In genomic region chr7:388961-389701, GRCh38 we compare ENCODE assay signal across 28 cellular contexts.
DNase-seq lines count a peak whose midpoint lies in the region; ATAC-seq and TF ChIP-seq lines count a peak whose summit lies in the region.
"Had no signal": no experiment of that assay in that cellular context is flagged by ENCODE, and none has a peak within 500 bp of the region (broad histone marks: within the 10 kb centered on the region; RNA-seq: fewer than 3 reads in every experiment).

No MANE protein-coding gene starts in this region.

- TF ChIP-seq POLR2A in suprapubic skin (IDR thresholded peaks at IDR 0.05): no peak

- no peak for ATAC-seq in activated CD4-positive, CD25-positive, alpha-beta regulatory T cell treated with anti-CD3 and anti-CD28 coated beads, Interleukin-2, amount 50 U/mL, for 24 hours
- ATAC-seq in activated CD8-positive, alpha-beta T cell treated with anti-CD3 and anti-CD28 coated beads, Interleukin-2, amount 10 ng/mL, durations not matched to agents 7 days and 5 days: no peak
- ATAC-seq: stimulated activated naive B cell treated with anti-CD40 and anti-IgM and Interleukin-4, amounts not matched to agents 10 μg/mL and 1 μg/mL and 100 μg/mL, for 72 hours had no signal

- peaks cover 3% of the 10 kb centered on the region for H3K36me3 Mint-ChIP-seq in activated CD8-positive, alpha-beta T cell treated with anti-CD3 and anti-CD28 coated beads, Interleukin-2, amount 10 ng/mL, durations not matched to agents 7 days and 5 days (ENCODE audit: low read depth)

- CTCF ChIA-PET in activated CD8-positive, alpha-beta T cell treated with anti-CD3 and anti-CD28 coated beads, Interleukin-2, amount 10 ng/mL, durations not matched to agents 7 days and 5 days (lab: Charles Lee): no interaction called here

- DNase-seq in activated CD4-positive, CD25-positive, alpha-beta regulatory T cell treated with anti-CD3 and anti-CD28 coated beads, Interleukin-2, amount 50 U/mL, for 72 hours: peak; percentile 20
- peak; percentile 17 for DNase-seq in GM13977 (ENCODE audit: low spot score)
- DNase-seq in iPS-NIHi11 (ENCODE audit: low spot score): peak; percentile 6
- peak; percentile 58 to 63 for DNase-seq in suprapubic skin (ENCODE audit: low spot score in 2 of 2)
- DNase-seq in stimulated activated naive CD4-positive, alpha-beta T cell (lab: John Stamatoyannopoulos, UW): no peak
- DNase-seq in activated CD8-positive, alpha-beta T cell treated with anti-CD3 and anti-CD28 coated beads, Interleukin-2, amount 10 ng/mL, durations not matched to agents 7 days and 5 days: no peak
- DNase-seq in brain microvascular endothelial cell: no peak
- DNase-seq: activated CD4-positive, alpha-beta T cell treated with anti-CD3 and anti-CD28 coated beads, Interleukin-2, amount 50 U/mL, for 1 hour; activated T-cell treated with anti-CD3 and anti-CD28 coated beads for 4 hours; AML-193; foreskin melanocyte; hippocampal formation; KBM-7; MG63; NCI-H2081 treated with DMSO at 0.1 percent for 48 hours; NCI-H446; stimulated activated CD4-positive, alpha-beta T cell treated with anti-CD3 and anti-CD28 coated beads, Interleukin-4, amount 100 ng/mL, for 1 hour; stimulated activated naive B cell treated with anti-CD40 and anti-IgM and Interleukin-4, amounts not matched to agents 10 μg/mL and 1 μg/mL and 100 μg/mL, for 72 hours; testis had no signal

- H3K4me3 ChIP-seq in suprapubic skin (no peak overlapping the region), brain microvascular endothelial cell (ENCODE audit: low read depth, low read length) (no peak overlapping the region)
- H3K4me3 ChIP-seq: adrenal gland, breast epithelium, esophagus muscularis mucosa, GM23338, lung, MG63, testis had no signal

- no peaks in the 10 kb centered on the region for H3K27me3 ChIP-seq in suprapubic skin
- no peaks in the 10 kb centered on the region for H3K27me3 ChIP-seq in brain microvascular endothelial cell (replicated peaks)
- H3K27me3 ChIP-seq: adrenal gland, breast epithelium, esophagus muscularis mucosa, MG63, testis had no signal

- peaks cover 16% of the 10 kb centered on the region for H3K4me1 ChIP-seq in suprapubic skin
- H3K4me1 ChIP-seq: adrenal gland, breast epithelium, esophagus muscularis mucosa, testis had no signal

- peaks cover 5% of the 10 kb centered on the region for H3K9me3 ChIP-seq in suprapubic skin
- H3K9me3 ChIP-seq: adrenal gland, testis had no signal

- POLR2A ChIA-PET in activated CD8-positive, alpha-beta T cell treated with anti-CD3 and anti-CD28 coated beads, Interleukin-2, amount 10 ng/mL, durations not matched to agents 7 days and 5 days (lab: Charles Lee): no interaction called here

- H3K27ac Mint-ChIP-seq in activated CD8-positive, alpha-beta T cell treated with anti-CD3 and anti-CD28 coated beads, Interleukin-2, amount 10 ng/mL, durations not matched to agents 7 days and 5 days: no peak overlapping the region
- H3K27ac Mint-ChIP-seq: GM23338; stimulated activated naive B cell treated with anti-CD40 and anti-IgM and Interleukin-4, amounts not matched to agents 10 μg/mL and 1 μg/mL and 100 μg/mL, for 72 hours; T-helper 2 cell treated with Interferon-gamma antibody and Interleukin-4, amounts not matched to agents 5 μg/mL and 100 μg/mL, for 36 hours had no signal

- 92% methylated on average over 20 of the region's 31 CpGs for WGBS in suprapubic skin

- no peak overlapping the region for H3K4me3 Mint-ChIP-seq in activated CD8-positive, alpha-beta T cell treated with anti-CD3 and anti-CD28 coated beads, Interleukin-2, amount 10 ng/mL, durations not matched to agents 7 days and 5 days
- H3K4me3 Mint-ChIP-seq: GM23338; stimulated activated naive B cell treated with anti-CD40 and anti-IgM and Interleukin-4, amounts not matched to agents 10 μg/mL and 1 μg/mL and 100 μg/mL, for 72 hours; T-helper 2 cell treated with Interferon-gamma antibody and Interleukin-4, amounts not matched to agents 5 μg/mL and 100 μg/mL, for 36 hours had no signal

- H3K27ac ChIP-seq in suprapubic skin (no peak overlapping the region), brain microvascular endothelial cell (no peak overlapping the region)
- H3K27ac ChIP-seq: 22Rv1, adrenal gland, breast epithelium, esophagus muscularis mucosa, testis, VCaP had no signal

- peaks cover 4% of the 10 kb centered on the region for H3K27me3 Mint-ChIP-seq in activated CD8-positive, alpha-beta T cell treated with anti-CD3 and anti-CD28 coated beads, Interleukin-2, amount 10 ng/mL, durations not matched to agents 7 days and 5 days (ENCODE audit: low read depth)
- H3K27me3 Mint-ChIP-seq: stimulated activated naive B cell treated with anti-CD40 and anti-IgM and Interleukin-4, amounts not matched to agents 10 μg/mL and 1 μg/mL and 100 μg/mL, for 72 hours had no signal

- H3K36me3 ChIP-seq in suprapubic skin (no peaks in the 10 kb centered on the region), brain microvascular endothelial cell (replicated peaks) (no peaks in the 10 kb centered on the region)
- H3K36me3 ChIP-seq: adrenal gland, breast epithelium, esophagus muscularis mucosa, MG63 had no signal

- TF ChIP-seq EP300 in suprapubic skin (IDR thresholded peaks at IDR 0.05): no peak

- peaks cover 6% of the 10 kb centered on the region for H3K9me3 Mint-ChIP-seq in activated CD8-positive, alpha-beta T cell treated with anti-CD3 and anti-CD28 coated beads, Interleukin-2, amount 10 ng/mL, durations not matched to agents 7 days and 5 days (ENCODE audit: insufficient read depth)

- TF ChIP-seq CTCF in GM13977 (IDR thresholded peaks at IDR 0.05; ENCODE audit: extremely low read depth, insufficient read depth, missing control alignments) (no peak), suprapubic skin (IDR thresholded peaks at IDR 0.05) (no peak), brain microvascular endothelial cell (IDR thresholded peaks at IDR 0.05; ENCODE audit: low read depth, low read length, missing control alignments) (no peak)

- no peaks in the 10 kb centered on the region for H3K4me1 Mint-ChIP-seq in activated CD8-positive, alpha-beta T cell treated with anti-CD3 and anti-CD28 coated beads, Interleukin-2, amount 10 ng/mL, durations not matched to agents 7 days and 5 days (ENCODE audit: low read depth)
- H3K4me1 Mint-ChIP-seq: GM23338; stimulated activated naive B cell treated with anti-CD40 and anti-IgM and Interleukin-4, amounts not matched to agents 10 μg/mL and 1 μg/mL and 100 μg/mL, for 72 hours had no signal

- in situ Hi-C loops in GM13977 (cut with MboI; ENCODE audit: low pct_unique_long_range_greater_than_20kb, low sequenced_read_pairs, unreplicated experiment) (no loop called here), brain microvascular endothelial cell (cut with HindIII; ENCODE audit: low pct_ligation_motif_present, low sequenced_read_pairs) (no loop called here)

Comparison
In these comparisons a context has a peak if more than half of its experiments do, and no peak if none do; other contexts are left out.
1. DNase-seq: peak in activated CD4-positive, CD25-positive, alpha-beta regulatory T cell treated with anti-CD3 and anti-CD28 coated beads, Interleukin-2, amount 50 U/mL, for 72 hours (single experiment), GM13977 (single experiment), iPS-NIHi11 (single experiment) and suprapubic skin (2 of 2); none in stimulated activated naive CD4-positive, alpha-beta T cell (0 of 6), activated CD8-positive, alpha-beta T cell treated with anti-CD3 and anti-CD28 coated beads, Interleukin-2, amount 10 ng/mL, durations not matched to agents 7 days and 5 days (single experiment) and brain microvascular endothelial cell (single experiment).